Comparison of ENCODE assay signal across 8 cellular contexts in the genomic region with DNA sequence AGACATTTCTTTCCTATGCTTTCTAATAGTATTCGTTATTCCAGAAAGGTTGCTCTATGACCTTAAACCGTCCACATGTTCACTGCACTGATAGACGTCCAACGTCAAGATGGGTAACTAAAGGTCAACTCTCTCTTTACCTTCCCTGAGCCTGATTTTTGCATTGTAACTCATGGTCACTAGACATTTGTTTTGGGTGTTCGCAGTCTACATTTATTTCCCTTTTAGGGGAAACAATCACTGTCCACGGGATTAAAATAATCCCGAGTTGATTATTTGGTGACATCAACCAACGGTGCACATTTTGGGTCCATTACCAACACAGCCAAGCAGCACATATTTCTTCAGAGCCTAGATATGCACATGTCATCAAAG. TPM values are rescaled to one million over a fixed set of nuclear protein-coding genes. Genes with fewer than 3 reads are reported as not detected.
DNase-seq lines count a peak whose midpoint lies in the region; ATAC-seq and TF ChIP-seq lines count a peak whose summit lies in the region.

No MANE protein-coding gene starts in this region.

- H3K27me3 ChIP-seq in RWPE2 (ENCODE audit: insufficient read depth, poor library complexity, severe bottlenecking) (no peaks in the 10 kb centered on the region), gastrocnemius medialis (no peaks in the 10 kb centered on the region)

- in situ Hi-C loops in gastrocnemius medialis (cut with MboI; ENCODE audit: low sequenced_read_pairs in 4 of 4): loop anchor here in 2 of 4 donors (10.0 kb wide), 1 partner anchor 54 kb away; a partner anchor contains a TSS

- H3K9me3 ChIP-seq in RWPE2 (ENCODE audit: severe bottlenecking): no peaks in the 10 kb centered on the region
- H3K9me3 ChIP-seq in gastrocnemius medialis: no peaks in the 10 kb centered on the region

- H3K36me3 Mint-ChIP-seq in activated CD4-positive, alpha-beta T cell treated with anti-CD3 and anti-CD28 coated beads for 36 hours (ENCODE audit: low read depth): peaks cover 9% of the 10 kb centered on the region

- no peak for TF ChIP-seq POLR2A in gastrocnemius medialis (IDR thresholded peaks at IDR 0.05)

- H3K27ac Mint-ChIP-seq in activated CD4-positive, alpha-beta T cell treated with anti-CD3 and anti-CD28 coated beads for 36 hours: peak overlapping the region; percentile 96

- POLR2A ChIA-PET in activated CD4-positive, alpha-beta T cell treated with anti-CD3 and anti-CD28 coated beads for 36 hours (lab: Charles Lee): interaction anchor here (0.5 to 0.6 kb wide), 5 partner anchors 14 to 375 kb away, joined by 3 read pairs; no protein-coding TSS in a partner anchor

- H3K4me1 Mint-ChIP-seq in activated CD4-positive, alpha-beta T cell treated with anti-CD3 and anti-CD28 coated beads for 36 hours: peaks cover 51% of the 10 kb centered on the region

- H3K4me1 ChIP-seq in RWPE2 (ENCODE audit: insufficient read depth, poor library complexity, severe bottlenecking) (peaks cover 18% of the 10 kb centered on the region), gastrocnemius medialis (peaks cover 32 to 41% of the 10 kb centered on the region in 2 donors)

- intact Hi-C loops in activated CD4-positive, alpha-beta T cell treated with anti-CD3 and anti-CD28 coated beads for 36 hours (cut with DNase I, micrococcal nuclease): loop anchor here (1.0 to 5.0 kb wide), 7 partner anchors 58 to 1672 kb away; a partner anchor contains a TSS
- intact Hi-C loops in gastrocnemius medialis (cut with DNase I; ENCODE audit: low total_unique reads): loop anchor here (1.0 to 5.0 kb wide), 4 partner anchors 58 to 1923 kb away; a partner anchor contains a TSS

- H3K36me3 ChIP-seq in RWPE2 (ENCODE audit: low read depth) (no peaks in the 10 kb centered on the region), gastrocnemius medialis (no peaks in the 10 kb centered on the region)

- TF ChIP-seq CTCF in RWPE2 (IDR thresholded peaks at IDR 0.05; ENCODE audit: poor library complexity, severe bottlenecking) (no peak), foreskin fibroblast (IDR thresholded peaks at IDR 0.05; ENCODE audit: low read depth, low read length) (no peak), gastrocnemius medialis (IDR thresholded peaks at IDR 0.05 in 4 of 5, conservative IDR thresholded peaks at IDR 0.05 in 1 of 5) (no peak)

- no peak overlapping the region for H3K27ac ChIP-seq in RWPE2 (ENCODE audit: poor library complexity, severe bottlenecking)
- peak overlapping the region; percentile 92 to 99 (median 96) for H3K27ac ChIP-seq in gastrocnemius medialis

- H3K4me3 Mint-ChIP-seq in activated CD4-positive, alpha-beta T cell treated with anti-CD3 and anti-CD28 coated beads for 36 hours: peak overlapping the region; percentile 95

- DNase-seq in activated CD4-positive, alpha-beta T cell treated with anti-CD3 and anti-CD28 coated beads for 36 hours: no peak
- DNase-seq in activated CD4-positive, alpha-beta T cell treated with anti-CD3 and anti-CD28 coated beads, Interleukin-2, amount 50 U/mL, for 4 hours: no peak
- DNase-seq in RWPE2 (ENCODE audit: low spot score) (no peak), foreskin fibroblast (no peak), gastrocnemius medialis (no peak), hepatic stellate cell (ENCODE audit: low spot score) (no peak)

- H3K27me3 Mint-ChIP-seq in activated CD4-positive, alpha-beta T cell treated with anti-CD3 and anti-CD28 coated beads for 36 hours: no peaks in the 10 kb centered on the region

- H3K9me3 Mint-ChIP-seq in activated CD4-positive, alpha-beta T cell treated with anti-CD3 and anti-CD28 coated beads for 36 hours (ENCODE audit: low read depth): no peaks in the 10 kb centered on the region

- ATAC-seq in activated CD4-positive, alpha-beta T cell treated with anti-CD3 and anti-CD28 coated beads for 36 hours: no peak
- ATAC-seq in RWPE2 (ENCODE audit: low read depth) (no peak), gastrocnemius medialis (peak; percentile 55 to 61), HG02840 (IDR thresholded peaks at IDR 0.05; ENCODE audit: low FRiP score, unreplicated experiment) (no peak), GM18858 (IDR thresholded peaks at IDR 0.05; ENCODE audit: unreplicated experiment) (no peak)

- CTCF ChIA-PET in activated CD4-positive, alpha-beta T cell treated with anti-CD3 and anti-CD28 coated beads for 36 hours (lab: Charles Lee): no interaction called here

- peak overlapping the region; percentile 67 for H3K4me3 ChIP-seq in RWPE2 (ENCODE audit: severe bottlenecking)
- peak overlapping the region; percentile 82 to 88 for H3K4me3 ChIP-seq in foreskin fibroblast (ENCODE audit: low read depth in 1 of 2, low read length in 2 of 2)
- peak overlapping the region; percentile 76 to 91 (median 90) for H3K4me3 ChIP-seq in gastrocnemius medialis

RNA-seq across cellular contexts. Expression of a gene that starts 0.5 kb away (rescaled TPM):
- 10 to 100 TPM; 58.4 to 60.8 TPM for total RNA-seq in activated CD4-positive, alpha-beta T cell treated with anti-CD3 and anti-CD28 coated beads for 36 hours
- 100 to 1,000 TPM in 2 of 4 donors, 10 to 100 TPM in 2; 78.0 to 137 (median 105) TPM for total RNA-seq in gastrocnemius medialis

RNA-seq across cellular contexts. Expression of a gene that starts 57.8 kb away (rescaled TPM):
- total RNA-seq in activated CD4-positive, alpha-beta T cell treated with anti-CD3 and anti-CD28 coated beads for 36 hours: 1 to 10 TPM; 2.3 to 2.4 TPM
- total RNA-seq in gastrocnemius medialis: 1 to 10 TPM; 3.5 to 7.5 (median 4.0) TPM

Comparison
In these comparisons a context has a peak if more than half of its experiments do, and no peak if none do; other contexts are left out.
1. ATAC-seq: peak in gastrocnemius medialis (2 of 2); none in activated CD4-positive, alpha-beta T cell treated with anti-CD3 and anti-CD28 coated beads for 36 hours (single experiment), RWPE2 (single experiment), HG02840 (single experiment) and GM18858 (single experiment).
2. Peak in every context shown above with its lines, with median percentiles within 50 percentile points of each other: H3K4me3 ChIP-seq.